Comparison of ENCODE assay signal across 23 cellular contexts in the genomic region with DNA sequence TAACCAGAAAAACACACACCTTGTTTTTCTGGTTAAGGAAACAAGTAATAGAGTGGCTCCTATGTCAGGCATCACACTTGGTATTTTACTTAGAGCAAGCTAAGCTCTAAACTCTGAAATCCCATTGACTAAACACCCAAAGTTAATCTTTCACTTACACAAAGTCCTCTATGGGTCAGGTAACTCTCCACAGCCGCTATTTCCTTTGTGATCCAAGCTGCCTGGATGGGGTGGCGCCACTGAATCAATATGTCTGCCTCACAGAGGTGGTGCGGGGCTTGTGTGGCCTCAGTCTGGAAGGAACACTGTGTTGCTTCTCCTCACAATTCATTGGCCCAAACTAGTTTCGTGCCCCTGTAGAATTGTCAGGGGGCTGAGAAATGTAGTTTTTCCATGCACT.
DNase-seq lines count a peak whose midpoint lies in the region; ATAC-seq and TF ChIP-seq lines count a peak whose summit lies in the region.
"Had no signal": no experiment of that assay in that cellular context is flagged by ENCODE, and none has a peak within 500 bp of the region (broad histone marks: within the 10 kb centered on the region; RNA-seq: fewer than 3 reads in every experiment).

No MANE protein-coding gene starts in this region.

- ATAC-seq in GM19397 (IDR thresholded peaks at IDR 0.05; ENCODE audit: unreplicated experiment) (no peak), GM21619 (IDR thresholded peaks at IDR 0.05; ENCODE audit: unreplicated experiment) (no peak)

- no peak overlapping the region for H3K23ac ChIP-seq in neuronal stem cell (ENCODE audit: low read depth, low read length, poor library complexity)

- H3K4me3 ChIP-seq in epithelial cell of proximal tubule (ENCODE audit: low read depth, low read length) (no peak overlapping the region), neuronal stem cell (ENCODE audit: low read length in 2 of 2) (no peak overlapping the region), smooth muscle cell (no peak overlapping the region)
- H3K4me3 ChIP-seq: HAP-1, SK-N-MC had no signal

- no peak overlapping the region for H3K4ac ChIP-seq in neuronal stem cell (ENCODE audit: low read length)

- H3K4me2 ChIP-seq in neuronal stem cell (ENCODE audit: insufficient read depth, low read length, poor library complexity, severe bottlenecking), result no peak overlapping the region
- no peak overlapping the region for H3K4me2 ChIP-seq in smooth muscle cell
- H3K4me2 ChIP-seq: KMS-11 had no signal

- H4K8ac ChIP-seq in neuronal stem cell (ENCODE audit: low read depth, low read length), result no peak overlapping the region

- no peaks in the 10 kb centered on the region for H3F3A ChIP-seq in smooth muscle cell (ENCODE audit: low read depth)

- TF ChIP-seq CTCF in epithelial cell of proximal tubule (conservative IDR thresholded peaks at IDR 0.05; ENCODE audit: low read depth, low read length), result no peak
- TF ChIP-seq CTCF in smooth muscle cell (IDR thresholded peaks at IDR 0.05; ENCODE audit: borderline replicate concordance, insufficient read depth, poor library complexity, severe bottlenecking), result no peak

- no peak overlapping the region for H2BK5ac ChIP-seq in neuronal stem cell (ENCODE audit: low read length)

- no peak overlapping the region for H3K27ac ChIP-seq in neuronal stem cell (replicated peaks; ENCODE audit: low read length)
- H3K27ac ChIP-seq in smooth muscle cell (ENCODE audit: low read depth), result no peak overlapping the region
- H3K27ac ChIP-seq: KMS-11, SK-N-MC had no signal

- no peak overlapping the region for H2BK120ac ChIP-seq in neuronal stem cell (ENCODE audit: low read depth, low read length)

- H3K4me1 ChIP-seq in neuronal stem cell (ENCODE audit: control insufficient read depth in 2 of 2, insufficient read depth in 1 of 2, low read depth in 1 of 2, low read length in 2 of 2) (no peaks in the 10 kb centered on the region), smooth muscle cell (ENCODE audit: low read depth) (no peaks in the 10 kb centered on the region)
- H3K4me1 ChIP-seq: HAP-1 had no signal

- H3K9ac ChIP-seq in neuronal stem cell (ENCODE audit: low read depth, low read length, poor library complexity) (no peak overlapping the region), smooth muscle cell (ENCODE audit: low read depth) (no peak overlapping the region)
- H3K9ac ChIP-seq: KMS-11 had no signal

- no peaks in the 10 kb centered on the region for H3K36me3 ChIP-seq in neuronal stem cell (replicated peaks in 1 of 2; ENCODE audit: control insufficient read depth in 2 of 2, insufficient read depth in 2 of 2, low read length in 2 of 2)
- H3K36me3 ChIP-seq in smooth muscle cell (ENCODE audit: low read depth), result no peaks in the 10 kb centered on the region
- H3K36me3 ChIP-seq: HAP-1 had no signal

- peak overlapping the region; percentile 35 for H3K18ac ChIP-seq in neuronal stem cell (ENCODE audit: low read length)

- no peak overlapping the region for H3K14ac ChIP-seq in neuronal stem cell (ENCODE audit: low read length)

- H3K27me3 ChIP-seq in neuronal stem cell (ENCODE audit: control insufficient read depth in 3 of 3, insufficient read depth in 3 of 3, low read depth in 1 of 3, low read length in 3 of 3), result no peaks in the 10 kb centered on the region
- no peaks in the 10 kb centered on the region for H3K27me3 ChIP-seq in smooth muscle cell (ENCODE audit: low read depth)

- no peaks in the 10 kb centered on the region for H3K79me2 ChIP-seq in smooth muscle cell (ENCODE audit: low read depth)

- no peak overlapping the region for H2BK15ac ChIP-seq in neuronal stem cell (ENCODE audit: low read length)

- H2AK5ac ChIP-seq in neuronal stem cell (ENCODE audit: low read depth, low read length), result no peak overlapping the region

- no CpG with 5 or more reads among the region's 4 CpGs for WGBS in neuronal stem cell (ENCODE audit: extremely low coverage in 2 of 2, insufficient read length in 2 of 2, insufficient replicate concordance in 1 of 2), 2 donors
- WGBS in smooth muscle cell (ENCODE audit: low lambda C conversion rate), result 96% methylated on average over 4 of the region's 4 CpGs

- H4K91ac ChIP-seq in neuronal stem cell (ENCODE audit: low read depth, low read length, poor library complexity), result no peak overlapping the region

- DNase-seq in NCI-H82 (lab: John Stamatoyannopoulos, UW) (peak; percentile 26), NCI-H82 treated with DMSO at 0.1 percent for 48 hours (lab: John Stamatoyannopoulos, UW; ENCODE audit: unreplicated experiment) (no peak), epithelial cell of proximal tubule (ENCODE audit: low read depth) (peak; percentile 7), neuronal stem cell (ENCODE audit: low spot score) (no peak), smooth muscle cell (lab: John Stamatoyannopoulos, UW; ENCODE audit: unreplicated experiment) (no peak)
- DNase-seq: 8988T, ACHN, DMS153, GOT3, HFFc6, MM.1S, NCI-H1417, NCI-H1694, NCI-H2029 treated with DMSO at 0.1 percent for 48 hours, NCI-H2171 treated with DMSO at 0.1 percent for 48 hours, NCI-H345, NCI-H510A treated with DMSO at 0.1 percent for 48 hours, SIG-M5 had no signal

- no peaks in the 10 kb centered on the region for H4K20me1 ChIP-seq in smooth muscle cell (ENCODE audit: low read depth)

- H3K9me3 ChIP-seq in neuronal stem cell (replicated peaks in 1 of 2; ENCODE audit: control insufficient read depth in 2 of 2, insufficient read depth in 1 of 2, low read depth in 1 of 2, low read length in 2 of 2) (no peaks in the 10 kb centered on the region), smooth muscle cell (replicated peaks; ENCODE audit: low read depth) (no peaks in the 10 kb centered on the region)
- H3K9me3 ChIP-seq: HAP-1 had no signal

- no peak overlapping the region for H2AFZ ChIP-seq in neuronal stem cell (ENCODE audit: low read length)
- no peak overlapping the region for H2AFZ ChIP-seq in smooth muscle cell (ENCODE audit: low read depth)

- no peaks in the 10 kb centered on the region for H3K79me1 ChIP-seq in neuronal stem cell (ENCODE audit: low read depth, low read length)

- no peak overlapping the region for H2BK12ac ChIP-seq in neuronal stem cell (ENCODE audit: low read length)

Comparison
In these comparisons a context has a peak if more than half of its experiments do, and no peak if none do; other contexts are left out.
1. DNase-seq: peak in NCI-H82 (single experiment) and epithelial cell of proximal tubule (single experiment); none in NCI-H82 treated with DMSO at 0.1 percent for 48 hours (single experiment), neuronal stem cell (single experiment) and smooth muscle cell (single experiment).